Comparison of ENCODE assay signal across 1 cellular context in the genomic region with DNA sequence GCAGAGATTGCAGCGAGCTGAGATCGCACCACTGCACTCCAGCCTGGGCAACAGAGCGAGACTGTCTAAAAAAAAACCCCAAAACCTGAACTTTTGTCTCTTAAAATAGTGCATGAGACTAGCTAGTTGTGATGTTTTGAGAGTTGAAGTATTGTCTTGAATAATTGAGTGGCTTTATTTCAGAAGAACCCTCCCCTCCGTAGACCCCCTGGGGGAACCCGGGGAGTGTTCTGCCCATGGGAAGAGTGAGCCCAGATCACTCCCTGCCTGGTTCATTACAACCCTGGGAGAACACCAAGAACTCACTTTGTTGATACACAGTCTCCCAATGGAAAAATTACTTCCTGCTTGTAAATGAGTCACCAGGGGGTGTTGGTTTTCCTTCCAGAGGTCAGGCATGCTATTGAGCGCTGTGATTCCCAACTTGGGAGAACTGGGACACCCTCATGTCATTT.
TF ChIP-seq lines count a peak whose summit lies in the region.

No MANE protein-coding gene starts in this region.

TF ChIP-seq in A549, 52 proteins besides CTCF, POLR2A, EP300 and RAD21 (continued from another document):
- no peak for TF ChIP-seq HMGXB4 (CRISPR knock-in tag; IDR thresholded peaks at IDR 0.05; ENCODE audit: borderline replicate concordance)
- TF ChIP-seq RFX5 (IDR thresholded peaks at IDR 0.05), result no peak
- no peak for TF ChIP-seq MAZ (IDR thresholded peaks at IDR 0.05; ENCODE audit: borderline replicate concordance, low read depth, low read length)
- no peak for TF ChIP-seq ELK1 (IDR thresholded peaks at IDR 0.05; ENCODE audit: low read depth, low read length)
- TF ChIP-seq HEYL (CRISPR knock-in tag; IDR thresholded peaks at IDR 0.05), result no peak
- no peak for TF ChIP-seq KDM5A (IDR thresholded peaks at IDR 0.05)
- TF ChIP-seq CHD2 (IDR thresholded peaks at IDR 0.05; ENCODE audit: low read length, partially characterized antibody), result no peak
- TF ChIP-seq RNF2 (IDR thresholded peaks at IDR 0.05; ENCODE audit: borderline replicate concordance, low read depth), result no peak
- TF ChIP-seq HOXA7 (CRISPR knock-in tag; IDR thresholded peaks at IDR 0.05), result no peak
TF ChIP-seq in A549: peak in this region for 0.
